Comparison of ENCODE assay signal across 15 cellular contexts in the genomic region with DNA sequence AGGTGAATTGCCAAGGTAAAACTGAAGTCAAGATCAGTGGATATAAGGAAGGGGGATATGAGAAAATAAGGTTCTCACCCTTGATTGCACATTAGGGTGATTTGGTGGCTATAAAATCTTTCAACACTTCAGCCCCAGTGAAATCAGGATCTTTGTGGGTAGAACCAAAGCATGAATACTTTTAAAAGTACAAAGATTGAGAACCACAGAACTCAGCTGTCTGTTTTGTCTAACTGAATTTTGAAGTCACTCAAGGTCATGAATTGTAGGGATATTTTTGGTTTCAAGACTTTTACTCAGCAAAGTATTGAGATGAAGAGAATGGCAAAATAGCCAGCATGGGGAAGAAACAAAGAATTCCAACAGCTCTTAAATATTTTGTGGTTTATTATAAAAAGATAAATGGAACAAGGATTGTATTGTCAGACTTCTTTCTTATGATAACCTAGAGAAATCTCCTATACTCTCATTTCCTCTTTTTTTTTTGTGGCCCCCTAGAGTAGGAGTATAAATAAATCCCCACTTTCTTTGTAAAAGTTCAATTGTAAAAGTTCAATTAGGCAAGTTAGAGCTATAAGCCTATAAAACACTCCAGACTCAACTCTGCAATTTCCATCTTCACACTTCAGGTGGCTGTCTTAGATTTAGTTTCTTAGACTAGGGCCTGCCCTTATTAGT.
DNase-seq lines count a peak whose midpoint lies in the region; ATAC-seq and TF ChIP-seq lines count a peak whose summit lies in the region.
"Had no signal": no experiment of that assay in that cellular context is flagged by ENCODE, and none has a peak within 500 bp of the region (broad histone marks: within the 10 kb centered on the region; RNA-seq: fewer than 3 reads in every experiment).

No MANE protein-coding gene starts in this region.

- intact Hi-C loops in left cardiac atrium (cut with DNase I), result no loop called here

- no peak overlapping the region for H3K4me3 ChIP-seq in GM12865 (ENCODE audit: low read depth, low read length)
- H3K4me3 ChIP-seq: colonic mucosa, stomach had no signal

- peak; percentile 56 for ATAC-seq in GM21390 (IDR thresholded peaks at IDR 0.05; ENCODE audit: unreplicated experiment)
- ATAC-seq in left cardiac atrium, result no peak

- DNase-seq in GM12865 (ENCODE audit: low read depth) (peak; percentile 24), M059J (ENCODE audit: low read depth) (peak; percentile 50), iris pigment epithelial cell (ENCODE audit: low read depth) (peak; percentile 53), NCI-H146 (lab: John Stamatoyannopoulos, UW) (no peak), left cardiac atrium (no peak), dermis blood vessel endothelial cell (no peak), Ammon's horn (ENCODE audit: low spot score) (no peak)
- DNase-seq: amygdala, colonic mucosa, DND-41, GOT3, Karpas-422, NCI-H1694 treated with DMSO at 0.1 percent for 48 hours, stomach had no signal

- no peak for TF ChIP-seq CTCF in GM12865 (IDR thresholded peaks at IDR 0.05; ENCODE audit: insufficient read depth, low read depth, low read length, missing control alignments)

Comparison
In these comparisons a context has a peak if more than half of its experiments do, and no peak if none do; other contexts are left out.
1. DNase-seq: peak in GM12865 (single experiment), M059J (single experiment) and iris pigment epithelial cell (single experiment); none in NCI-H146 (single experiment), left cardiac atrium (single experiment), dermis blood vessel endothelial cell (single experiment) and Ammon's horn (single experiment).